Comparison of ENCODE assay signal across 9 cellular contexts in genomic region chr1:26358411-26359384, GRCh38. TPM values are rescaled to one million over a fixed set of nuclear protein-coding genes. Genes with fewer than 3 reads are reported as not detected.
DNase-seq lines count a peak whose midpoint lies in the region; FAIRE-seq and TF ChIP-seq lines count a peak whose summit lies in the region.
"Had no signal": no experiment of that assay in that cellular context is flagged by ENCODE, and none has a peak within 500 bp of the region (broad histone marks: within the 10 kb centered on the region; RNA-seq: fewer than 3 reads in every experiment).

No MANE protein-coding gene starts in this region.

- peaks cover 43 to 51% of the 10 kb centered on the region in 2 experiments for H3K4me1 Mint-ChIP-seq in H9

- no peaks in the 10 kb centered on the region; a peak in 1 of 5 replicates for H3K9me3 Mint-ChIP-seq in H9

- no peak overlapping the region for H3K27ac ChIP-seq in H9 (ENCODE audit: insufficient read length, low read depth, low read length)

- WGBS in H9 (ENCODE audit: extremely low coverage, insufficient read length, low lambda C conversion rate): no CpG with 5 or more reads among the region's 15 CpGs

- peak overlapping the region; percentile 54 for H3K4me2 ChIP-seq in H9 (ENCODE audit: insufficient read depth, insufficient read length, low read length)

- no peak overlapping the region for H4K5ac ChIP-seq in H9 (ENCODE audit: insufficient read length, low read depth, low read length)

- H2AFZ ChIP-seq in H9 (ENCODE audit: low read length): no peak overlapping the region

- no peaks in the 10 kb centered on the region for H3K36me3 Mint-ChIP-seq in H9 (ENCODE audit: insufficient read depth in 1 of 3, low read depth in 3 of 3)

- H4K91ac ChIP-seq in H9 (ENCODE audit: insufficient read length, low read depth, low read length): no peak overlapping the region

- no peak overlapping the region for H3K27ac Mint-ChIP-seq in H9

- TF ChIP-seq CTCF in H9 (conservative IDR thresholded peaks at IDR 0.05): no peak

- no peaks in the 10 kb centered on the region for H4K20me1 ChIP-seq in H9 (ENCODE audit: control insufficient read depth, insufficient read depth, insufficient read length)

- no peaks in the 10 kb centered on the region for H3K9me3 ChIP-seq in H9 (ENCODE audit: control insufficient read depth, low read depth, low read length)

- no peaks in the 10 kb centered on the region; the same call in 1 of the 2 replicates for H3K27me3 ChIP-seq in H9 (ENCODE audit: insufficient read depth, low read length)

- no peaks in the 10 kb centered on the region for H3K79me2 ChIP-seq in H9 (ENCODE audit: insufficient read depth, low read length)

- H3K56ac ChIP-seq in H9 (ENCODE audit: insufficient read length, low read depth, low read length): no peak overlapping the region

- no peak overlapping the region for H2BK20ac ChIP-seq in H9 (ENCODE audit: low read depth, low read length, poor library complexity, severe bottlenecking)

- H3K23me2 ChIP-seq in H9 (ENCODE audit: insufficient read length, low read depth, low read length, poor library complexity, severe bottlenecking): peaks cover 4% of the 10 kb centered on the region

- no peak overlapping the region for H2AK5ac ChIP-seq in H9 (ENCODE audit: insufficient read length, low read length)

- H3K4ac ChIP-seq in H9 (ENCODE audit: low read depth, low read length): no peak overlapping the region

- H4K8ac ChIP-seq in H9 (replicated peaks; ENCODE audit: insufficient read length, low read depth, low read length): no peak overlapping the region

- H2BK15ac ChIP-seq in H9 (ENCODE audit: low read depth, low read length): no peak overlapping the region

- H3T11ph ChIP-seq in H9 (ENCODE audit: low read length): no peak overlapping the region

- no peak overlapping the region for H3K9ac ChIP-seq in H9 (ENCODE audit: extremely low read depth, insufficient read length, low read length)

- H3K4me1 ChIP-seq in H9 (ENCODE audit: insufficient read depth, low read length): peaks cover 3% of the 10 kb centered on the region

- no peak overlapping the region for H2BK12ac ChIP-seq in H9 (ENCODE audit: insufficient read length, low read depth, low read length)

- FAIRE-seq in GM19239 (lab: Jason Lieb, UNC): no peak

- no peak overlapping the region for H3K14ac ChIP-seq in H9 (ENCODE audit: insufficient read depth, low read length)

- no peak overlapping the region for H2BK120ac ChIP-seq in H9 (ENCODE audit: low read depth, low read length, poor library complexity, severe bottlenecking)

- H3K79me1 ChIP-seq in H9 (ENCODE audit: insufficient read depth, low read depth, low read length, poor library complexity, severe bottlenecking): no peaks in the 10 kb centered on the region

- no peak overlapping the region for H3K23ac ChIP-seq in H9 (ENCODE audit: insufficient read length, low read depth, low read length)

- no peak overlapping the region for H3K18ac ChIP-seq in H9 (ENCODE audit: insufficient read length, low read depth, low read length)

- DNase-seq in H9 (peak; percentile 60), GM19239 (ENCODE audit: insufficient read length, low spot score) (no peak), NCI-H1694 treated with DMSO at 0.1 percent for 48 hours (lab: John Stamatoyannopoulos, UW) (no peak), D341Med (ENCODE audit: low spot score) (no peak), KG1 (lab: John Stamatoyannopoulos, UW) (no peak)
- DNase-seq in activated CD4-positive, alpha-beta T cell treated with anti-CD3 and anti-CD28 coated beads for 24 hours (ENCODE audit: low read depth in 2 of 2): peak; percentile 33 to 48
- DNase-seq in effector CD8-positive, alpha-beta T cell (lab: John Stamatoyannopoulos, UW): peak; percentile 45
- DNase-seq in stimulated activated CD4-positive, alpha-beta T cell treated with anti-CD3 and anti-CD28 coated beads, Interleukin-4, amount 100 ng/mL, for 4 hours: peak; percentile 41 to 80

- H3K27me3 Mint-ChIP-seq in H9 (ENCODE audit: low read depth): peaks cover 53% of the 10 kb centered on the region

- H2BK5ac ChIP-seq in H9 (ENCODE audit: insufficient read length, low read length): no peak overlapping the region

- peak overlapping the region in 1 of 2 experiments; percentile 52; a peak in 3 of 5 replicates for H3K4me3 Mint-ChIP-seq in H9

RNA-seq across cellular contexts. Expression of gene CRYBG2, which starts 4.8 kb away (rescaled TPM):
- 11.8 and 12.8 TPM in 2 replicates for total RNA-seq in H9 (2021)
- total RNA-seq: chondrocyte had no signal

RNA-seq across cellular contexts. Expression of gene ZNF683, which starts 13.9 kb away (rescaled TPM):
- not detected in 2 replicates for total RNA-seq in H9 (2021)
- total RNA-seq: chondrocyte had no signal

RNA-seq across cellular contexts. Expression of gene CD52, which starts 40.9 kb away (rescaled TPM):
- 3.8 and 4.1 TPM in 2 replicates for total RNA-seq in H9 (2021)
- total RNA-seq: chondrocyte had no signal

RNA-seq across cellular contexts. Expression of gene LIN28A, which starts 51.9 kb away (rescaled TPM):
- total RNA-seq in H9 (2021): 1,267 and 1,289 TPM in 2 replicates
- total RNA-seq: chondrocyte had no signal

RNA-seq across cellular contexts. Expression of gene UBXN11, which starts 52.3 kb away (rescaled TPM):
- 13.1 and 13.7 TPM in 2 replicates for total RNA-seq in H9 (2021)

Comparison
In these comparisons a context has a peak if more than half of its experiments do, and no peak if none do; other contexts are left out.
1. DNase-seq: peak in H9 (single experiment), activated CD4-positive, alpha-beta T cell treated with anti-CD3 and anti-CD28 coated beads for 24 hours (2 of 2), effector CD8-positive, alpha-beta T cell (single experiment) and stimulated activated CD4-positive, alpha-beta T cell treated with anti-CD3 and anti-CD28 coated beads, Interleukin-4, amount 100 ng/mL, for 4 hours (2 of 2); none in GM19239 (single experiment), NCI-H1694 treated with DMSO at 0.1 percent for 48 hours (single experiment), D341Med (single experiment) and KG1 (single experiment).